26 cellular contexts compared by ENCODE assay signal in the genomic region with DNA sequence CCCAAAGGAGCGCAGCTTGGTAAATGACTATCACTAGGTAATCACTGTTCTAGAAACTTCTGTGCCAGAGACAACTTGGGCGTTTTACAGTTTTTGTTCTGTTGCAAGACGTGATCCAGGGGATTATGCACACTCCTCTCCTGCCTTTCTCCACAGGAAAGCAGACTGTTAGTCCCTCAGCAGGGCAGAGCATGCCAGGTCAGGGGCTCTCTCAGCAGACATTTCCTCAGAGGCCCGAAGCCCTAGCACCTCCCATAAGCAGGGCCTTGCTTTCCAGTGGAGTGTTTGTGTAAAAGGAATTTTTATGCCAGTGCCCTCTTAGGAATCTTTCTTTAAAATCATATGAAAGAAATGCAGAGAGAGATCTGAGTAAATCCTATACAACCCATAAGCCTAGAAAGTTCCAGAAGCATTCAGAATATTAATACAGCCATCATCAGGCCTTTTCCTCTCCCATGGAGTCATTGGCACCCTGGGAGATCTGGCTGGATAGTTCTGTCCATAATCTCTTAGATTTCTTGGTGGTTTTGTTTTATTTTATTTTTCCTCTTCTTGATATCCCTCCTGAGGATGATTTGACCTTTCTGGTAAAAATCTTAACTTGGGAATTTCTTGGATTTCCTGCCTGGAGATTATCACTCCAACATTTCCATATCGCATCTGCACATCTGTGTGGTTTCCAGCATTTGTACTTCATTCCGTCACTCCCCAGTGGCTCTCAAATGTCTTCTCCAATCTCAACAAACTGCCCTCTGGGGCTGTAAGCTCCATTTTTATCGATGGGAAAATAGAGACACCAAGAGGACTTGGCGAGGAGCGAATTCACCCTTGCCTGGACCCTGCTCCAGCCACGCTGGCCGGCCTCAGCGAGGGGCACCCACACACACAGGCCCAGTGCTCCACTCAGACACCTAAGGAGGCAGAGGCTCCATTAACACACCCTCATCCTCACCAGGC.
DNase-seq lines count a peak whose midpoint lies in the region; ATAC-seq and TF ChIP-seq lines count a peak whose summit lies in the region.
"Had no signal": no experiment of that assay in that cellular context is flagged by ENCODE, and none has a peak within 500 bp of the region (broad histone marks: within the 10 kb centered on the region; RNA-seq: fewer than 3 reads in every experiment).

No MANE protein-coding gene starts in this region.

- no peak for TF ChIP-seq POLR2A in spleen (IDR thresholded peaks at IDR 0.05)

- no peaks in the 10 kb centered on the region for H3K79me2 ChIP-seq in H9 (ENCODE audit: insufficient read depth, low read length)

- H3K36me3 ChIP-seq in left lung (no peaks in the 10 kb centered on the region), spleen (no peaks in the 10 kb centered on the region)

- no peak overlapping the region for H3K18ac ChIP-seq in H9 (ENCODE audit: insufficient read length, low read depth, low read length)

- TF ChIP-seq CTCF in H9 (conservative IDR thresholded peaks at IDR 0.05): no peak
- no peak for TF ChIP-seq CTCF in coronary artery (IDR thresholded peaks at IDR 0.05)
- no peak for TF ChIP-seq CTCF in left lung (IDR thresholded peaks at IDR 0.05)
- peak in 1 of 11 experiments; percentile 13 for TF ChIP-seq CTCF in spleen (IDR thresholded peaks at IDR 0.05 in 8 of 11, conservative IDR thresholded peaks at IDR 0.05 in 3 of 11)

- peaks cover 13% of the 10 kb centered on the region for H3K27me3 Mint-ChIP-seq in H9 (ENCODE audit: low read depth)
- H3K27me3 Mint-ChIP-seq: activated B cell treated with CpG ODN at 0.5 μM for 24 hours; stimulated activated naive CD8-positive, alpha-beta T cell treated with anti-CD3 and anti-CD28 coated beads, Interleukin-15, Interleukin-2, amounts not matched to agents 100 ng/mL and 50 ng/mL, for 24 hours had no signal

- no peak overlapping the region for H3K4ac ChIP-seq in H9 (ENCODE audit: low read depth, low read length)

- no peaks in the 10 kb centered on the region for H3K4me1 ChIP-seq in H9 (ENCODE audit: insufficient read depth, low read length)
- peaks cover 9 to 20% of the 10 kb centered on the region in 2 donors for H3K4me1 ChIP-seq in left lung
- peaks cover 0 to 23% (median 10%) of the 10 kb centered on the region in 6 donors for H3K4me1 ChIP-seq in spleen

- no peak overlapping the region for H2BK12ac ChIP-seq in H9 (ENCODE audit: insufficient read length, low read depth, low read length)

- no peak overlapping the region for H2BK20ac ChIP-seq in H9 (ENCODE audit: low read depth, low read length, poor library complexity, severe bottlenecking)

- H4K5ac ChIP-seq in H9 (ENCODE audit: insufficient read length, low read depth, low read length): no peak overlapping the region

- H4K20me1 ChIP-seq in H9 (ENCODE audit: control insufficient read depth, insufficient read depth, insufficient read length): no peaks in the 10 kb centered on the region

- no peak overlapping the region for H3K4me2 ChIP-seq in H9 (ENCODE audit: insufficient read depth, insufficient read length, low read length)

- no peak overlapping the region for H2AK5ac ChIP-seq in H9 (ENCODE audit: insufficient read length, low read length)

- no CpG with 5 or more reads among the region's 12 CpGs for WGBS in H9 (ENCODE audit: extremely low coverage, insufficient read length, low lambda C conversion rate)
- 69 to 80% (median 71%) methylated on average over 12 of the region's 12 CpGs for WGBS in spleen, 5 donors

- H3K23ac ChIP-seq in H9 (ENCODE audit: insufficient read length, low read depth, low read length): no peak overlapping the region

- no peak overlapping the region for H3K56ac ChIP-seq in H9 (ENCODE audit: insufficient read length, low read depth, low read length)

- H3K4me3 ChIP-seq in coronary artery (no peak overlapping the region), left lung (no peak overlapping the region), spleen (no peak overlapping the region)
- H3K4me3 ChIP-seq: SK-N-MC had no signal

- H3K4me3 Mint-ChIP-seq in H9: no peak overlapping the region
- H3K4me3 Mint-ChIP-seq: activated B cell treated with CpG ODN at 0.5 μM for 24 hours; activated CD8-positive, alpha-beta T cell treated with anti-CD3 and anti-CD28 coated beads, Interleukin-2, amount 10 ng/mL, durations not matched to agents 7 days and 5 days; activated naive CD4-positive, alpha-beta T cell treated with anti-CD3 and anti-CD28 coated beads for 36 hours; activated T-cell treated with anti-CD3 and anti-CD28 coated beads, Interleukin-2, amount 50 U/mL, for 24 hours; stimulated activated naive CD8-positive, alpha-beta T cell treated with anti-CD3 and anti-CD28 coated beads, Interleukin-15, Interleukin-2, amounts not matched to agents 100 ng/mL and 50 ng/mL, for 24 hours; T-helper 2 cell treated with Interferon-gamma antibody and Interleukin-4, amounts not matched to agents 5 μg/mL and 100 μg/mL, for 36 hours had no signal

- H3K27me3 ChIP-seq in H9 (ENCODE audit: insufficient read depth, low read length) (no peaks in the 10 kb centered on the region), left lung (no peaks in the 10 kb centered on the region), spleen (replicated peaks in 1 of 7) (no peaks in the 10 kb centered on the region)

- H3K9me3 Mint-ChIP-seq in H9: peaks cover 24 to 31% of the 10 kb centered on the region in 2 experiments
- H3K9me3 Mint-ChIP-seq: activated B cell treated with CpG ODN at 0.5 μM for 24 hours; activated T-cell treated with anti-CD3 and anti-CD28 coated beads, Interleukin-2, amount 50 U/mL, for 24 hours; stimulated activated naive CD8-positive, alpha-beta T cell treated with anti-CD3 and anti-CD28 coated beads, Interleukin-15, Interleukin-2, amounts not matched to agents 100 ng/mL and 50 ng/mL, for 24 hours had no signal

- DNase-seq in H9: no peak
- DNase-seq in coronary artery (ENCODE audit: low spot score): no peak
- DNase-seq in left lung: no peak
- no peak for DNase-seq in spleen
- DNase-seq in kidney glomerular epithelial cell (lab: John Stamatoyannopoulos, UW): no peak
- no peak for DNase-seq in stimulated activated CD8-positive, alpha-beta memory T cell treated with anti-CD3 and anti-CD28 coated beads, Interleukin-4, amount 100 ng/mL, for 48 hours
- DNase-seq: activated B cell treated with CpG ODN at 0.5 μM for 24 hours; activated CD8-positive, alpha-beta T cell treated with anti-CD3 and anti-CD28 coated beads, Interleukin-2, amount 10 ng/mL, durations not matched to agents 7 days and 5 days; activated naive CD4-positive, alpha-beta T cell treated with anti-CD3 and anti-CD28 coated beads for 36 hours; activated T-cell treated with anti-CD3 and anti-CD28 coated beads, Interleukin-2, amount 50 U/mL, for 24 hours; C1 segment of cervical spinal cord; cortex of kidney; DMS 273 treated with DMSO at 0.1 percent for 48 hours; foreskin melanocyte; HCEC 1CT; NCI-H1436 treated with DMSO at 0.1 percent for 48 hours; NCI-H774; nucleus accumbens; PC-3; stimulated activated CD4-positive, alpha-beta T cell treated with anti-CD3 and anti-CD28 coated beads, Interleukin-2, amount 100 ng/mL, for 24 hours had no signal

- no peaks in the 10 kb centered on the region for H3K79me1 ChIP-seq in H9 (ENCODE audit: insufficient read depth, low read depth, low read length, poor library complexity, severe bottlenecking)

- H3K27ac Mint-ChIP-seq in H9: peak overlapping the region in 2 of 3 experiments; percentile 5 to 11; a peak in 3 of 7 replicates
- H3K27ac Mint-ChIP-seq: activated B cell treated with CpG ODN at 0.5 μM for 24 hours; activated CD8-positive, alpha-beta T cell treated with anti-CD3 and anti-CD28 coated beads, Interleukin-2, amount 10 ng/mL, durations not matched to agents 7 days and 5 days; activated naive CD4-positive, alpha-beta T cell treated with anti-CD3 and anti-CD28 coated beads for 36 hours; activated T-cell treated with anti-CD3 and anti-CD28 coated beads, Interleukin-2, amount 50 U/mL, for 24 hours; stimulated activated naive CD8-positive, alpha-beta T cell treated with anti-CD3 and anti-CD28 coated beads, Interleukin-15, Interleukin-2, amounts not matched to agents 100 ng/mL and 50 ng/mL, for 24 hours; T-helper 2 cell treated with Interferon-gamma antibody and Interleukin-4, amounts not matched to agents 5 μg/mL and 100 μg/mL, for 36 hours had no signal

- no peak overlapping the region for H3K14ac ChIP-seq in H9 (ENCODE audit: insufficient read depth, low read length)

- no peak overlapping the region for H4K91ac ChIP-seq in H9 (ENCODE audit: insufficient read length, low read depth, low read length)

- no peak overlapping the region for H4K8ac ChIP-seq in H9 (replicated peaks; ENCODE audit: insufficient read length, low read depth, low read length)

- H3K27ac ChIP-seq in H9 (ENCODE audit: insufficient read length, low read depth, low read length): no peak overlapping the region
- H3K27ac ChIP-seq in coronary artery: peak overlapping the region; percentile 7 to 64
- peak overlapping the region in 1 of 2 donors; percentile 45 for H3K27ac ChIP-seq in left lung
- H3K27ac ChIP-seq in spleen: peak overlapping the region; percentile 42 to 80 (median 74)
- H3K27ac ChIP-seq: epithelial cell of prostate, SK-N-MC had no signal

- intact Hi-C loops in left lung (cut with DNase I): no loop called here
- intact Hi-C loops in spleen (cut with DNase I; ENCODE audit: low total_unique reads): no loop called here

- H3K9ac ChIP-seq in H9 (ENCODE audit: extremely low read depth, insufficient read length, low read length): no peak overlapping the region

- ATAC-seq in left lung: peak; percentile 37
- ATAC-seq in HG02623 (IDR thresholded peaks at IDR 0.05; ENCODE audit: unreplicated experiment): no peak
- ATAC-seq in GM18517 (IDR thresholded peaks at IDR 0.05; ENCODE audit: unreplicated experiment): no peak
- ATAC-seq: activated CD8-positive, alpha-beta T cell treated with anti-CD3 and anti-CD28 coated beads, Interleukin-2, amount 10 ng/mL, durations not matched to agents 7 days and 5 days; PC-3 had no signal

- peaks cover 4 to 17% (median 5%) of the 10 kb centered on the region in 3 experiments; a peak in 6 of 7 replicates for H3K36me3 Mint-ChIP-seq in H9 (ENCODE audit: insufficient read depth in 1 of 3, low read depth in 3 of 3)

- H3T11ph ChIP-seq in H9 (ENCODE audit: low read length): no peak overlapping the region

- no peak overlapping the region for H2BK15ac ChIP-seq in H9 (ENCODE audit: low read depth, low read length)

- H2AFZ ChIP-seq in H9 (ENCODE audit: low read length): no peak overlapping the region

- peaks cover 9 to 11% of the 10 kb centered on the region in 2 experiments; a peak in 3 of 4 replicates for H3K4me1 Mint-ChIP-seq in H9
- H3K4me1 Mint-ChIP-seq: activated B cell treated with CpG ODN at 0.5 μM for 24 hours had no signal

- no peaks in the 10 kb centered on the region for H3K23me2 ChIP-seq in H9 (ENCODE audit: insufficient read length, low read depth, low read length, poor library complexity, severe bottlenecking)

- no peak overlapping the region for H2BK5ac ChIP-seq in H9 (ENCODE audit: insufficient read length, low read length)

- H3K9me3 ChIP-seq in H9 (ENCODE audit: control insufficient read depth, low read depth, low read length) (no peaks in the 10 kb centered on the region), left lung (peaks cover 0 to 2% of the 10 kb centered on the region in 2 donors), spleen (peaks cover 0 to 6% (median 0%) of the 10 kb centered on the region in 8 donors)

- no peak overlapping the region for H2BK120ac ChIP-seq in H9 (ENCODE audit: low read depth, low read length, poor library complexity, severe bottlenecking)
